ENCODE assay signal across 9 cellular contexts in genomic region chr22:38114484-38115398, GRCh38. TPM values are rescaled to one million over a fixed set of nuclear protein-coding genes. Genes with fewer than 3 reads are reported as not detected.
DNase-seq lines count a peak whose midpoint lies in the region; ATAC-seq and TF ChIP-seq lines count a peak whose summit lies in the region.
"Had no signal": no experiment of that assay in that cellular context is flagged by ENCODE, and none has a peak within 500 bp of the region (broad histone marks: within the 10 kb centered on the region; RNA-seq: fewer than 3 reads in every experiment).

No MANE protein-coding gene starts in this region.

- H3K4me2 ChIP-seq in parathyroid adenoma (ENCODE audit: low read length), result no peak overlapping the region

- no peak overlapping the region for H3K4me3 Mint-ChIP-seq in activated naive CD4-positive, alpha-beta T cell treated with anti-CD3 and anti-CD28 coated beads, Interleukin-2, amount 10 ng/mL, durations not matched to agents 7 days and 5 days
- H3K4me3 Mint-ChIP-seq: dendritic cell treated with granulocyte-macrophage colony-stimulating factor and Interleukin-4, amounts not matched to agents 40 ng/mL and 50 ng/mL, for 4 days had no signal

- H3K4me1 Mint-ChIP-seq in activated naive CD4-positive, alpha-beta T cell treated with anti-CD3 and anti-CD28 coated beads, Interleukin-2, amount 10 ng/mL, durations not matched to agents 7 days and 5 days, result peaks cover 3% of the 10 kb centered on the region

- TF ChIP-seq CTCF in parathyroid adenoma (IDR thresholded peaks at IDR 0.05), result peak; percentile 68
- peak; percentile 87 to 93 (median 91) for TF ChIP-seq CTCF in tibial nerve (IDR thresholded peaks at IDR 0.05)

- no peaks in the 10 kb centered on the region for H3K4me1 ChIP-seq in parathyroid adenoma
- peaks cover 0 to 33% (median 7%) of the 10 kb centered on the region in 4 donors for H3K4me1 ChIP-seq in tibial nerve

- no peak for ATAC-seq in HG02852 (IDR thresholded peaks at IDR 0.05; ENCODE audit: unreplicated experiment)

- no peaks in the 10 kb centered on the region for H3K36me3 ChIP-seq in parathyroid adenoma (ENCODE audit: control insufficient read depth, insufficient read depth, low read length)
- peaks cover 0 to 31% (median 0%) of the 10 kb centered on the region in 3 donors for H3K36me3 ChIP-seq in tibial nerve

- no peak overlapping the region for H3K9ac ChIP-seq in parathyroid adenoma

- no peak overlapping the region for H3K27ac ChIP-seq in parathyroid adenoma
- H3K27ac ChIP-seq in tibial nerve, result peak overlapping the region in 1 of 4 donors; percentile 29

- CTCF ChIA-PET in activated naive CD4-positive, alpha-beta T cell treated with anti-CD3 and anti-CD28 coated beads, Interleukin-2, amount 10 ng/mL, durations not matched to agents 7 days and 5 days (lab: Charles Lee), result interaction anchor here (0.7 to 4.9 kb wide), 21 partner anchors 8 to 148 kb away, joined by 3 to 40 read pairs (median 3); partner anchors contain the start of gene MAFF

- H3K9me3 ChIP-seq in parathyroid adenoma (ENCODE audit: control insufficient read depth, low read length) (no peaks in the 10 kb centered on the region), tibial nerve (no peaks in the 10 kb centered on the region)

- H2AFZ ChIP-seq in parathyroid adenoma, result no peak overlapping the region

- no peaks in the 10 kb centered on the region for H3K79me2 ChIP-seq in parathyroid adenoma

- H3K27me3 ChIP-seq in parathyroid adenoma (ENCODE audit: control insufficient read depth, insufficient read depth, low read length) (no peaks in the 10 kb centered on the region), tibial nerve (no peaks in the 10 kb centered on the region)

- H3K9me3 Mint-ChIP-seq in activated naive CD4-positive, alpha-beta T cell treated with anti-CD3 and anti-CD28 coated beads, Interleukin-2, amount 10 ng/mL, durations not matched to agents 7 days and 5 days, result no peaks in the 10 kb centered on the region
- H3K9me3 Mint-ChIP-seq: dendritic cell treated with granulocyte-macrophage colony-stimulating factor and Interleukin-4, amounts not matched to agents 40 ng/mL and 50 ng/mL, for 4 days had no signal

- TF ChIP-seq POLR2A in tibial nerve (IDR thresholded peaks at IDR 0.05), result no peak

- DNase-seq in Daoy (ENCODE audit: low read depth), result peak; percentile 82
- DNase-seq in M059J (ENCODE audit: low read depth), result peak; percentile 74
- DNase-seq in SKM-1 treated with dmso at 0.1 percent for 144 hours (lab: John Stamatoyannopoulos, UW; ENCODE audit: unreplicated experiment), result peak; percentile 49
- DNase-seq in activated naive CD4-positive, alpha-beta T cell treated with anti-CD3 and anti-CD28 coated beads, Interleukin-2, amount 10 ng/mL, durations not matched to agents 7 days and 5 days, result peak; percentile 86
- DNase-seq in glomerular endothelial cell (ENCODE audit: extremely low read depth, low read depth, low spot score), result peak; percentile 23
- peak; percentile 78 to 88 for DNase-seq in tibial nerve (ENCODE audit: low spot score in 2 of 2)

- peak in 1 of 2 donors; percentile 50 for TF ChIP-seq EP300 in tibial nerve (IDR thresholded peaks at IDR 0.05)

- no peaks in the 10 kb centered on the region for H3K27me3 Mint-ChIP-seq in activated naive CD4-positive, alpha-beta T cell treated with anti-CD3 and anti-CD28 coated beads, Interleukin-2, amount 10 ng/mL, durations not matched to agents 7 days and 5 days

- peaks cover 7% of the 10 kb centered on the region for H3K36me3 Mint-ChIP-seq in activated naive CD4-positive, alpha-beta T cell treated with anti-CD3 and anti-CD28 coated beads, Interleukin-2, amount 10 ng/mL, durations not matched to agents 7 days and 5 days

- 42 to 63% methylated on average over 21 of the region's 32 CpGs for WGBS in tibial nerve, 2 donors

- no peak overlapping the region for H3K4me3 ChIP-seq in parathyroid adenoma (ENCODE audit: low read depth, low read length)
- H3K4me3 ChIP-seq in tibial nerve, result no peak overlapping the region

- H3K27ac Mint-ChIP-seq in activated naive CD4-positive, alpha-beta T cell treated with anti-CD3 and anti-CD28 coated beads, Interleukin-2, amount 10 ng/mL, durations not matched to agents 7 days and 5 days, result no peak overlapping the region
- H3K27ac Mint-ChIP-seq: dendritic cell treated with granulocyte-macrophage colony-stimulating factor and Interleukin-4, amounts not matched to agents 40 ng/mL and 50 ng/mL, for 4 days had no signal

RNA-seq across cellular contexts. Expression of gene BAIAP2L2, which starts 4.3 kb away (rescaled TPM):
- 16.2 and 16.8 TPM in 2 replicates for total RNA-seq in Daoy (2014; rRNA removed; shearing (Covaris generic))
- not detected in 2 replicates for total RNA-seq in M059J (2014; rRNA removed; shearing (Covaris generic))
- total RNA-seq in glomerular endothelial cell (0.24 and 0.93 TPM in 2 replicates), tibial nerve (1 to 10 TPM in 3 of 4 donors, not detected in 1; 1.3 to 2.7 (median 2.1) TPM)

RNA-seq across cellular contexts. Expression of gene SLC16A8, which starts 30.8 kb away (rescaled TPM):
- not detected in 2 replicates for total RNA-seq in Daoy (2014; rRNA removed; shearing (Covaris generic))
- total RNA-seq in M059J (2014; rRNA removed; shearing (Covaris generic)), result not detected in 2 replicates
- not detected in 2 replicates for total RNA-seq in glomerular endothelial cell
- 1 to 10 TPM in 3 of 4 donors, under 1 TPM in 1; 0.98 to 1.8 (median 1.4) TPM for total RNA-seq in tibial nerve

RNA-seq across cellular contexts. Expression of gene PICK1, which starts 57.5 kb away (rescaled TPM):
- 19.4 and 28.8 TPM in 2 replicates for total RNA-seq in Daoy (2014; rRNA removed; shearing (Covaris generic))
- 21.7 and 26.8 TPM in 2 replicates for total RNA-seq in M059J (2014; rRNA removed; shearing (Covaris generic))
- 8.9 and 12.8 TPM in 2 replicates for total RNA-seq in glomerular endothelial cell
- 10 to 100 TPM; 32.1 to 49.8 (median 44.2) TPM for total RNA-seq in tibial nerve

Comparison
In these comparisons a context has a peak if more than half of its experiments do, and no peak if none do; other contexts are left out.
1. DNase-seq: peak in every context shown above with its lines; median percentile 86 in activated naive CD4-positive, alpha-beta T cell treated with anti-CD3 and anti-CD28 coated beads, Interleukin-2, amount 10 ng/mL, durations not matched to agents 7 days and 5 days; 83 in tibial nerve; 82 in Daoy; 74 in M059J; 49 in SKM-1 treated with dmso at 0.1 percent for 144 hours; 23 in glomerular endothelial cell.